Comparison of ENCODE assay signal across 1 cellular context in genomic region chr2:68822207-68822872, GRCh38.
TF ChIP-seq lines count a peak whose summit lies in the region.

No MANE protein-coding gene starts in this region.

TF ChIP-seq in IMR-90, 13 proteins besides CTCF, POLR2A, EP300 and RAD21:
- TF ChIP-seq ELK1 (IDR thresholded peaks at IDR 0.05; ENCODE audit: borderline replicate concordance, low read depth, low read length) (no peak), SMC3 (IDR thresholded peaks at IDR 0.05; ENCODE audit: low read depth, low read length) (no peak), CEBPB (IDR thresholded peaks at IDR 0.05; ENCODE audit: low read depth, low read length) (no peak), MAZ (IDR thresholded peaks at IDR 0.05; ENCODE audit: borderline replicate concordance, low read depth, low read length) (no peak), MAFK (IDR thresholded peaks at IDR 0.05; ENCODE audit: low read depth, low read length) (no peak), CHD1 (IDR thresholded peaks at IDR 0.05; ENCODE audit: low read depth, low read length) (no peak), NFE2L2 (IDR thresholded peaks at IDR 0.05; ENCODE audit: low read depth, low read length) (no peak), MXI1 (IDR thresholded peaks at IDR 0.05; ENCODE audit: borderline replicate concordance, low read depth, low read length) (no peak), RCOR1 (IDR thresholded peaks at IDR 0.05; ENCODE audit: insufficient replicate concordance, low read length) (no peak), BHLHE40 (IDR thresholded peaks at IDR 0.05; ENCODE audit: low read depth, low read length) (no peak), FOS (IDR thresholded peaks at IDR 0.05; ENCODE audit: low read depth, low read length) (no peak)
- TF ChIP-seq, protein P1, sequence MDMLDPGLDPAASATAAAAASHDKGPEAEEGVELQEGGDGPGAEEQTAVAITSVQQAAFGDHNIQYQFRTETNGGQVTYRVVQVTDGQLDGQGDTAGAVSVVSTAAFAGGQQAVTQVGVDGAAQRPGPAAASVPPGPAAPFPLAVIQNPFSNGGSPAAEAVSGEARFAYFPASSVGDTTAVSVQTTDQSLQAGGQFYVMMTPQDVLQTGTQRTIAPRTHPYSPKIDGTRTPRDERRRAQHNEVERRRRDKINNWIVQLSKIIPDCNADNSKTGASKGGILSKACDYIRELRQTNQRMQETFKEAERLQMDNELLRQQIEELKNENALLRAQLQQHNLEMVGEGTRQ (IDR thresholded peaks at IDR 0.05; ENCODE audit: low read depth, low read length) = no peak
